In the genomic region with DNA sequence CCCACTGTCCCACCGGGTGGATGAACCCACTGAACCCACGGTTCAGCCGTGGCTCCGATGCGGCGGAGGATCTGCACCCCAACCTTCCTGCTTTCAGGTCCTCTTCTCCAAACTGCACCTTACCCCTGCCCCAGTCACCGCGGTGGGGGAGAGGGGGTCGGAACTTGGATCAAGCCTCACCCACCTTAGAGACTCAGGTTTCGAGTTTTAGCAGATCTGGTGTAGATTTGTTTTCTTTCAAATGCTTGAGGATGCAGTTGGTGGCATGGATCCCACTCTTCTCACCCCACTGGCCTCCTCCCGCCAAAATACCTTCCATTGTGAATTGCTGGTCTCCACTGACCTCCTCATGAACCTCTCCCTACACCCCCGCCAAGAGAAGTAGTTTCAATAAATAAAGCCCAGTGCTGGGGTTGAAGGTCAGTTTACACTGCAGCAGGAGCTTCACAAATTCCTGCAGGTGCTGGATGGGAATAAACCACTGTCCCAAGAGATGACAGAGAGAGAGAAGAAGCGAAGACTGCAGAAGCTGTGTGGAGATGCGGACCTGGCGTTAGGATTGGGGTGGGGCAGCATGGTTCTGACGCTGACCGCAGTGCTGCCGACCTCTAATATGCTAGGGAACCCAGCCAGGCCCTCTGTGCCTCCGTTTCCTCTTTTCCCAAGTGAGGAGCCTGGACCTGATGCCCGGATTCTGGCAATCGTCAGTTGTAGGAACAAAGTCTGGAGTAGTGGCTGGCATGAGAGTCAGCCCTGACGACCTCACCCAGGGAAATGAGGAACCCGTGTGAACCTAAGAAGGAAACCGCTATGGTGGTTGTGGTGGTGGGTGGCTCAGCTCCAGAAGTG, we compare ENCODE assay signal across 1 cellular context.
TF ChIP-seq lines count a peak whose summit lies in the region.

No MANE protein-coding gene starts in this region.

TF ChIP-seq in HepG2, 621 proteins besides CTCF, POLR2A, EP300 and RAD21 (continued from another document and continues in another):
- TF ChIP-seq, protein P1, sequence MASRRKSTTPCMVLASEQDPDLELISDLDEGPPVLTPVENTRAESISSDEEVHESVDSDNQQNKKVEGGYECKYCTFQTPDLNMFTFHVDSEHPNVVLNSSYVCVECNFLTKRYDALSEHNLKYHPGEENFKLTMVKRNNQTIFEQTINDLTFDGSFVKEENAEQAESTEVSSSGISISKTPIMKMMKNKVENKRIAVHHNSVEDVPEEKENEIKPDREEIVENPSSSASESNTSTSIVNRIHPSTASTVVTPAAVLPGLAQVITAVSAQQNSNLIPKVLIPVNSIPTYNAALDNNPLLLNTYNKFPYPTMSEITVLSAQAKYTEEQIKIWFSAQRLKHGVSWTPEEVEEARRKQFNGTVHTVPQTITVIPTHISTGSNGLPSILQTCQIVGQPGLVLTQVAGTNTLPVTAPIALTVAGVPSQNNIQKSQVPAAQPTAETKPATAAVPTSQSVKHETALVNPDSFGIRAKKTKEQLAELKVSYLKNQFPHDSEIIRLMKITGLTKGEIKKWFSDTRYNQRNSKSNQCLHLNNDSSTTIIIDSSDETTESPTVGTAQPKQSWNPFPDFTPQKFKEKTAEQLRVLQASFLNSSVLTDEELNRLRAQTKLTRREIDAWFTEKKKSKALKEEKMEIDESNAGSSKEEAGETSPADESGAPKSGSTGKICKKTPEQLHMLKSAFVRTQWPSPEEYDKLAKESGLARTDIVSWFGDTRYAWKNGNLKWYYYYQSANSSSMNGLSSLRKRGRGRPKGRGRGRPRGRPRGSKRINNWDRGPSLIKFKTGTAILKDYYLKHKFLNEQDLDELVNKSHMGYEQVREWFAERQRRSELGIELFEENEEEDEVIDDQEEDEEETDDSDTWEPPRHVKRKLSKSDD (CRISPR knock-in tag; IDR thresholded peaks at IDR 0.05; ENCODE audit: low read depth): peak; percentile 82
- TF ChIP-seq ZBTB1 (CRISPR knock-in tag; IDR thresholded peaks at IDR 0.05; ENCODE audit: borderline replicate concordance) (no peak), ZNF768 (CRISPR knock-in tag; IDR thresholded peaks at IDR 0.05) (peak; percentile 70), NPAS2 (CRISPR knock-in tag; IDR thresholded peaks at IDR 0.05; ENCODE audit: borderline replicate concordance) (no peak), DMAP1 (CRISPR knock-in tag; IDR thresholded peaks at IDR 0.05) (peak; percentile 79; the same call in 1 of the 2 replicates), HOXA5 (CRISPR knock-in tag; IDR thresholded peaks at IDR 0.05) (peak; percentile 90; the same call in 1 of the 2 replicates), ZBTB42 (CRISPR knock-in tag; IDR thresholded peaks at IDR 0.05) (no peak), NR2F2 (IDR thresholded peaks at IDR 0.05; ENCODE audit: borderline replicate concordance, low read depth) (no peak), ZNF331 (CRISPR knock-in tag; IDR thresholded peaks at IDR 0.05) (peak; percentile 84), RFX1 (IDR thresholded peaks at IDR 0.05) (no peak), HOXA9 (CRISPR knock-in tag; IDR thresholded peaks at IDR 0.05; ENCODE audit: borderline replicate concordance) (no peak), CCDC6 (CRISPR knock-in tag; IDR thresholded peaks at IDR 0.05) (no peak), CBX5 (CRISPR knock-in tag; IDR thresholded peaks at IDR 0.05; ENCODE audit: borderline replicate concordance) (peak; percentile 61; the same call in 1 of the 2 replicates), ZNF674 (CRISPR knock-in tag; IDR thresholded peaks at IDR 0.05; ENCODE audit: low read depth) (no peak), SMC3 (IDR thresholded peaks at IDR 0.05; ENCODE audit: low read length) (peak; percentile 45; the same call in 1 of the 2 replicates), GTF3A (CRISPR knock-in tag; conservative IDR thresholded peaks at IDR 0.05) (no peak), SCMH1 (CRISPR knock-in tag; IDR thresholded peaks at IDR 0.05; ENCODE audit: borderline replicate concordance) (no peak), GABPB1 (CRISPR knock-in tag; IDR thresholded peaks at IDR 0.05) (peak; percentile 28), ZNF607 (CRISPR knock-in tag; IDR thresholded peaks at IDR 0.05; ENCODE audit: borderline replicate concordance) (peak; percentile 84; the same call in 1 of the 2 replicates), ZNF431 (CRISPR knock-in tag; IDR thresholded peaks at IDR 0.05; ENCODE audit: borderline replicate concordance, low read depth) (peak; percentile 73; the same call in 1 of the 2 replicates), ETV5 (CRISPR knock-in tag; IDR thresholded peaks at IDR 0.05; ENCODE audit: borderline replicate concordance) (peak; percentile 49), YY1 (IDR thresholded peaks at IDR 0.05; ENCODE audit: insufficient read depth, insufficient replicate concordance, low read depth, low read length) (peak; percentile 34), SNAI1 (CRISPR knock-in tag; IDR thresholded peaks at IDR 0.05; ENCODE audit: borderline replicate concordance) (peak; percentile 96), IRF2 (CRISPR knock-in tag; IDR thresholded peaks at IDR 0.05) (peak; percentile 79; the same call in 1 of the 2 replicates), ZNF709 (CRISPR knock-in tag; IDR thresholded peaks at IDR 0.05) (peak; percentile 69; the same call in 1 of the 2 replicates), HNF4G (IDR thresholded peaks at IDR 0.05; ENCODE audit: borderline replicate concordance, low read depth, low read length) (peak; percentile 92), HNF4G (CRISPR knock-in tag; IDR thresholded peaks at IDR 0.05; ENCODE audit: borderline replicate concordance, low read depth) (peak; percentile 94), SRY (CRISPR knock-in tag; IDR thresholded peaks at IDR 0.05) (peak; percentile 35; the same call in 1 of the 2 replicates), U2AF1 (optimal IDR thresholded peaks at IDR 0.05; ENCODE audit: low read depth, low read length) (no peak), HMG20B (CRISPR knock-in tag; conservative IDR thresholded peaks at IDR 0.05) (peak; percentile 99), KDM5B (CRISPR knock-in tag; IDR thresholded peaks at IDR 0.05; ENCODE audit: borderline replicate concordance) (no peak; the same call in none of the 2 replicates), ONECUT2 (CRISPR knock-in tag; IDR thresholded peaks at IDR 0.05) (no peak), FOXM1 (CRISPR knock-in tag; IDR thresholded peaks at IDR 0.05) (no peak)
- TF ChIP-seq, protein P2, sequence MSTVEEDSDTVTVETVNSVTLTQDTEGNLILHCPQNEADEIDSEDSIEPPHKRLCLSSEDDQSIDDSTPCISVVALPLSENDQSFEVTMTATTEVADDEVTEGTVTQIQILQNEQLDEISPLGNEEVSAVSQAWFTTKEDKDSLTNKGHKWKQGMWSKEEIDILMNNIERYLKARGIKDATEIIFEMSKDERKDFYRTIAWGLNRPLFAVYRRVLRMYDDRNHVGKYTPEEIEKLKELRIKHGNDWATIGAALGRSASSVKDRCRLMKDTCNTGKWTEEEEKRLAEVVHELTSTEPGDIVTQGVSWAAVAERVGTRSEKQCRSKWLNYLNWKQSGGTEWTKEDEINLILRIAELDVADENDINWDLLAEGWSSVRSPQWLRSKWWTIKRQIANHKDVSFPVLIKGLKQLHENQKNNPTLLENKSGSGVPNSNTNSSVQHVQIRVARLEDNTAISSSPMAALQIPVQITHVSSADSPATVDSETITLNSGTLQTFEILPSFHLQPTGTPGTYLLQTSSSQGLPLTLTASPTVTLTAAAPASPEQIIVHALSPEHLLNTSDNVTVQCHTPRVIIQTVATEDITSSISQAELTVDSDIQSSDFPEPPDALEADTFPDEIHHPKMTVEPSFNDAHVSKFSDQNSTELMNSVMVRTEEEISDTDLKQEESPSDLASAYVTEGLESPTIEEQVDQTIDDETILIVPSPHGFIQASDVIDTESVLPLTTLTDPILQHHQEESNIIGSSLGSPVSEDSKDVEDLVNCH (CRISPR knock-in tag; IDR thresholded peaks at IDR 0.05): no peak
- TF ChIP-seq, protein P3, sequence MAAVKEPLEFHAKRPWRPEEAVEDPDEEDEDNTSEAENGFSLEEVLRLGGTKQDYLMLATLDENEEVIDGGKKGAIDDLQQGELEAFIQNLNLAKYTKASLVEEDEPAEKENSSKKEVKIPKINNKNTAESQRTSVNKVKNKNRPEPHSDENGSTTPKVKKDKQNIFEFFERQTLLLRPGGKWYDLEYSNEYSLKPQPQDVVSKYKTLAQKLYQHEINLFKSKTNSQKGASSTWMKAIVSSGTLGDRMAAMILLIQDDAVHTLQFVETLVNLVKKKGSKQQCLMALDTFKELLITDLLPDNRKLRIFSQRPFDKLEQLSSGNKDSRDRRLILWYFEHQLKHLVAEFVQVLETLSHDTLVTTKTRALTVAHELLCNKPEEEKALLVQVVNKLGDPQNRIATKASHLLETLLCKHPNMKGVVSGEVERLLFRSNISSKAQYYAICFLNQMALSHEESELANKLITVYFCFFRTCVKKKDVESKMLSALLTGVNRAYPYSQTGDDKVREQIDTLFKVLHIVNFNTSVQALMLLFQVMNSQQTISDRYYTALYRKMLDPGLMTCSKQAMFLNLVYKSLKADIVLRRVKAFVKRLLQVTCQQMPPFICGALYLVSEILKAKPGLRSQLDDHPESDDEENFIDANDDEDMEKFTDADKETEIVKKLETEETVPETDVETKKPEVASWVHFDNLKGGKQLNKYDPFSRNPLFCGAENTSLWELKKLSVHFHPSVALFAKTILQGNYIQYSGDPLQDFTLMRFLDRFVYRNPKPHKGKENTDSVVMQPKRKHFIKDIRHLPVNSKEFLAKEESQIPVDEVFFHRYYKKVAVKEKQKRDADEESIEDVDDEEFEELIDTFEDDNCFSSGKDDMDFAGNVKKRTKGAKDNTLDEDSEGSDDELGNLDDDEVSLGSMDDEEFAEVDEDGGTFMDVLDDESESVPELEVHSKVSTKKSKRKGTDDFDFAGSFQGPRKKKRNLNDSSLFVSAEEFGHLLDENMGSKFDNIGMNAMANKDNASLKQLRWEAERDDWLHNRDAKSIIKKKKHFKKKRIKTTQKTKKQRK (IDR thresholded peaks at IDR 0.05; ENCODE audit: low read length): no peak
- TF ChIP-seq, protein P4, sequence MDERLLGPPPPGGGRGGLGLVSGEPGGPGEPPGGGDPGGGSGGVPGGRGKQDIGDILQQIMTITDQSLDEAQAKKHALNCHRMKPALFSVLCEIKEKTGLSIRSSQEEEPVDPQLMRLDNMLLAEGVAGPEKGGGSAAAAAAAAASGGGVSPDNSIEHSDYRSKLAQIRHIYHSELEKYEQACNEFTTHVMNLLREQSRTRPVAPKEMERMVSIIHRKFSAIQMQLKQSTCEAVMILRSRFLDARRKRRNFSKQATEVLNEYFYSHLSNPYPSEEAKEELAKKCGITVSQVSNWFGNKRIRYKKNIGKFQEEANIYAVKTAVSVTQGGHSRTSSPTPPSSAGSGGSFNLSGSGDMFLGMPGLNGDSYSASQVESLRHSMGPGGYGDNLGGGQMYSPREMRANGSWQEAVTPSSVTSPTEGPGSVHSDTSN (CRISPR knock-in tag; IDR thresholded peaks at IDR 0.05): no peak
- TF ChIP-seq, protein P5, sequence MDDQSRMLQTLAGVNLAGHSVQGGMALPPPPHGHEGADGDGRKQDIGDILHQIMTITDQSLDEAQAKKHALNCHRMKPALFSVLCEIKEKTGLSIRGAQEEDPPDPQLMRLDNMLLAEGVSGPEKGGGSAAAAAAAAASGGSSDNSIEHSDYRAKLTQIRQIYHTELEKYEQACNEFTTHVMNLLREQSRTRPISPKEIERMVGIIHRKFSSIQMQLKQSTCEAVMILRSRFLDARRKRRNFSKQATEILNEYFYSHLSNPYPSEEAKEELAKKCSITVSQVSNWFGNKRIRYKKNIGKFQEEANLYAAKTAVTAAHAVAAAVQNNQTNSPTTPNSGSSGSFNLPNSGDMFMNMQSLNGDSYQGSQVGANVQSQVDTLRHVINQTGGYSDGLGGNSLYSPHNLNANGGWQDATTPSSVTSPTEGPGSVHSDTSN (CRISPR knock-in tag; IDR thresholded peaks at IDR 0.05; ENCODE audit: borderline replicate concordance): no peak
- TF ChIP-seq, protein P6, sequence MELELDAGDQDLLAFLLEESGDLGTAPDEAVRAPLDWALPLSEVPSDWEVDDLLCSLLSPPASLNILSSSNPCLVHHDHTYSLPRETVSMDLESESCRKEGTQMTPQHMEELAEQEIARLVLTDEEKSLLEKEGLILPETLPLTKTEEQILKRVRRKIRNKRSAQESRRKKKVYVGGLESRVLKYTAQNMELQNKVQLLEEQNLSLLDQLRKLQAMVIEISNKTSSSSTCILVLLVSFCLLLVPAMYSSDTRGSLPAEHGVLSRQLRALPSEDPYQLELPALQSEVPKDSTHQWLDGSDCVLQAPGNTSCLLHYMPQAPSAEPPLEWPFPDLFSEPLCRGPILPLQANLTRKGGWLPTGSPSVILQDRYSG (CRISPR knock-in tag; IDR thresholded peaks at IDR 0.05): 0 out of 2 replicates have a peak, but pooled peaks have one; percentile 53
- TF ChIP-seq, protein P7, sequence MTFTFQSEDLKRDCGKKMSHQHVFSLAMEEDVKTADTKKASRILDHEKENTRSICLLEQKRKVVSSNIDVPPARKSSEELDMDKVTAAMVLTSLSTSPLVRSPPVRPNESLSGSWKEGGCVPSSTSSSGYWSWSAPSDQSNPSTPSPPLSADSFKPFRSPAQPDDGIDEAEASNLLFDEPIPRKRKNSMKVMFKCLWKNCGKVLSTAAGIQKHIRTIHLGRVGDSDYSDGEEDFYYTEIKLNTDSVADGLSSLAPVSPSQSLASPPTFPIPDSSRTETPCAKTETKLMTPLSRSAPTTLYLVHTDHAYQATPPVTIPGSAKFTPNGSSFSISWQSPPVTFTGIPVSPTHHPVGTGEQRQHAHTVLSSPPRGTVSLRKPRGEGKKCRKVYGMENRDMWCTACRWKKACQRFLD (CRISPR knock-in tag; IDR thresholded peaks at IDR 0.05; ENCODE audit: borderline replicate concordance): 0 out of 2 replicates have a peak, but pooled peaks have one; percentile 37
- TF ChIP-seq, protein P8, sequence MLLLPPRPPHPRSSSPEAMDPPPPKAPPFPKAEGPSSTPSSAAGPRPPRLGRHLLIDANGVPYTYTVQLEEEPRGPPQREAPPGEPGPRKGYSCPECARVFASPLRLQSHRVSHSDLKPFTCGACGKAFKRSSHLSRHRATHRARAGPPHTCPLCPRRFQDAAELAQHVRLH (CRISPR knock-in tag; IDR thresholded peaks at IDR 0.05; ENCODE audit: borderline replicate concordance, low read depth): peak; percentile 75
- TF ChIP-seq, protein P9, sequence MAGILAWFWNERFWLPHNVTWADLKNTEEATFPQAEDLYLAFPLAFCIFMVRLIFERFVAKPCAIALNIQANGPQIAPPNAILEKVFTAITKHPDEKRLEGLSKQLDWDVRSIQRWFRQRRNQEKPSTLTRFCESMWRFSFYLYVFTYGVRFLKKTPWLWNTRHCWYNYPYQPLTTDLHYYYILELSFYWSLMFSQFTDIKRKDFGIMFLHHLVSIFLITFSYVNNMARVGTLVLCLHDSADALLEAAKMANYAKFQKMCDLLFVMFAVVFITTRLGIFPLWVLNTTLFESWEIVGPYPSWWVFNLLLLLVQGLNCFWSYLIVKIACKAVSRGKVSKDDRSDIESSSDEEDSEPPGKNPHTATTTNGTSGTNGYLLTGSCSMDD (CRISPR knock-in tag; IDR thresholded peaks at IDR 0.05): peak; percentile 15; the same call in 1 of the 2 replicates
- TF ChIP-seq, protein P10, sequence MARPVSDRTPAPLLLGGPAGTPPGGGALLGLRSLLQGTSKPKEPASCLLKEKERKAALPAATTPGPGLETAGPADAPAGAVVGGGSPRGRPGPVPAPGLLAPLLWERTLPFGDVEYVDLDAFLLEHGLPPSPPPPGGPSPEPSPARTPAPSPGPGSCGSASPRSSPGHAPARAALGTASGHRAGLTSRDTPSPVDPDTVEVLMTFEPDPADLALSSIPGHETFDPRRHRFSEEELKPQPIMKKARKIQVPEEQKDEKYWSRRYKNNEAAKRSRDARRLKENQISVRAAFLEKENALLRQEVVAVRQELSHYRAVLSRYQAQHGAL (CRISPR knock-in tag; IDR thresholded peaks at IDR 0.05; ENCODE audit: not compliant biosample characterization): peak; percentile 88
